In genomic region chr15:62119224-62119925, GRCh38 we compare ENCODE assay signal across 8 cellular contexts. TPM values are rescaled to one million over a fixed set of nuclear protein-coding genes. Genes with fewer than 3 reads are reported as not detected.
A peak's percentile ranks its signal among the peaks of the same experiment; 100 is the strongest.
DNase-seq lines count a peak whose midpoint lies in the region; ATAC-seq and TF ChIP-seq lines count a peak whose summit lies in the region.

No MANE protein-coding gene starts in this region.

- in situ Hi-C loops in Caki2 (cut with HindIII; ENCODE audit: low pct_unique_long_range_greater_than_20kb, low sequenced_read_pairs): no loop called here

- no peak for TF ChIP-seq CTCF in hepatocyte (IDR thresholded peaks at IDR 0.05; ENCODE audit: poor library complexity)

- no peak overlapping the region for H3K4me3 ChIP-seq in MG63
- peak overlapping the region; percentile 69 for H3K4me3 ChIP-seq in adipocyte (ENCODE audit: low read length)
- H3K4me3 ChIP-seq in hepatocyte: no peak overlapping the region

- peak overlapping the region; percentile 60 to 69 for H3K4me3 Mint-ChIP-seq in stimulated activated naive CD8-positive, alpha-beta T cell treated with anti-CD3 and anti-CD28 coated beads, Interleukin-15, amount 100 ng/mL, for 72 hours

- peak overlapping the region; percentile 96 to 99 for H3K27ac Mint-ChIP-seq in stimulated activated naive CD8-positive, alpha-beta T cell treated with anti-CD3 and anti-CD28 coated beads, Interleukin-15, amount 100 ng/mL, for 72 hours

- peak overlapping the region; percentile 40 for H3K4me2 ChIP-seq in hepatocyte

- peak overlapping the region; percentile 50 for H3K9ac ChIP-seq in adipocyte (ENCODE audit: low read length)

- H3K4me1 Mint-ChIP-seq in stimulated activated naive CD8-positive, alpha-beta T cell treated with anti-CD3 and anti-CD28 coated beads, Interleukin-15, amount 100 ng/mL, for 72 hours: peaks cover 51% of the 10 kb centered on the region

- DNase-seq in Caki2 (ENCODE audit: low read depth): peak; percentile 78
- DNase-seq in MG63: peak; percentile 52
- DNase-seq in adipocyte (ENCODE audit: low read depth): peak; percentile 94
- peak; percentile 73 for DNase-seq in hepatocyte (ENCODE audit: low spot score)
- DNase-seq in stimulated activated naive CD8-positive, alpha-beta T cell treated with anti-CD3 and anti-CD28 coated beads, Interleukin-15, amount 100 ng/mL, for 72 hours: peak; percentile 26 to 35
- DNase-seq in NCI-H187 (lab: John Stamatoyannopoulos, UW): no peak

- no peaks in the 10 kb centered on the region for H3K79me2 ChIP-seq in hepatocyte

- H3K27me3 Mint-ChIP-seq in stimulated activated naive CD8-positive, alpha-beta T cell treated with anti-CD3 and anti-CD28 coated beads, Interleukin-15, amount 100 ng/mL, for 72 hours: no peaks in the 10 kb centered on the region

- peak overlapping the region; percentile 80 for H3K27ac ChIP-seq in hepatocyte

- peaks cover 0 to 16% of the 10 kb centered on the region in 2 donors for H3K9me3 Mint-ChIP-seq in stimulated activated naive CD8-positive, alpha-beta T cell treated with anti-CD3 and anti-CD28 coated beads, Interleukin-15, amount 100 ng/mL, for 72 hours

- H2AFZ ChIP-seq in hepatocyte: no peak overlapping the region

- H3K9me3 ChIP-seq in MG63 (peaks cover 11% of the 10 kb centered on the region), adipocyte (ENCODE audit: control insufficient read depth, low read length) (no peaks in the 10 kb centered on the region), hepatocyte (ENCODE audit: low read depth) (no peaks in the 10 kb centered on the region)

- peak; percentile 97 for ATAC-seq in stimulated activated naive CD8-positive, alpha-beta T cell treated with anti-CD3 and anti-CD28 coated beads, Interleukin-15, amount 100 ng/mL, for 72 hours
- ATAC-seq in HG03175 (IDR thresholded peaks at IDR 0.05; ENCODE audit: unreplicated experiment) (no peak), GM21447 (IDR thresholded peaks at IDR 0.05; ENCODE audit: unreplicated experiment) (no peak)

- H3K27me3 ChIP-seq in MG63 (no peaks in the 10 kb centered on the region), adipocyte (replicated peaks; ENCODE audit: control insufficient read depth, insufficient read depth, low read length) (no peaks in the 10 kb centered on the region), hepatocyte (no peaks in the 10 kb centered on the region)

- H3K4me1 ChIP-seq in adipocyte (ENCODE audit: control insufficient read depth, insufficient read depth, low read length) (peaks cover 19% of the 10 kb centered on the region), hepatocyte (ENCODE audit: insufficient read depth) (peaks cover 21% of the 10 kb centered on the region)

- no peaks in the 10 kb centered on the region for H3K36me3 ChIP-seq in MG63
- H3K36me3 ChIP-seq in adipocyte (ENCODE audit: control insufficient read depth, insufficient read depth, low read length, severe bottlenecking): no peaks in the 10 kb centered on the region
- no peaks in the 10 kb centered on the region for H3K36me3 ChIP-seq in hepatocyte (replicated peaks; ENCODE audit: insufficient read depth, low read depth)

- H4K20me1 ChIP-seq in hepatocyte (ENCODE audit: insufficient read depth, poor library complexity, severe bottlenecking): no peaks in the 10 kb centered on the region

- 61% methylated on average over 7 of the region's 7 CpGs for WGBS in hepatocyte (ENCODE audit: low lambda C conversion rate, missing lambda C conversion rate)

- no peaks in the 10 kb centered on the region for H3K9me2 ChIP-seq in hepatocyte (replicated peaks; ENCODE audit: insufficient read depth)

RNA-seq across cellular contexts. Expression of gene C2CD4B, which starts 45.7 kb away (rescaled TPM):
- total RNA-seq in Caki2 (2014; rRNA removed; shearing (Covaris generic); ENCODE audit: low replicate concordance): not detected in 2 replicates
- not detected in 2 replicates for total RNA-seq in MG63 (2014; rRNA removed; shearing (Covaris generic); ENCODE audit: low replicate concordance)
- total RNA-seq in hepatocyte: 1.0 and 2.0 TPM in 2 replicates
- polyA plus RNA-seq in hepatocyte: 2.6 and 6.2 TPM in 2 replicates

RNA-seq across cellular contexts. Expression of gene C2CD4A, which starts 52.6 kb away (rescaled TPM):
- 5.5 and 5.7 TPM in 2 replicates for total RNA-seq in Caki2 (2014; rRNA removed; shearing (Covaris generic); ENCODE audit: low replicate concordance)
- total RNA-seq in MG63 (2014; rRNA removed; shearing (Covaris generic); ENCODE audit: low replicate concordance): not detected in 2 replicates
- total RNA-seq in hepatocyte: 0.12 and 0.13 TPM in 2 replicates
- polyA plus RNA-seq in hepatocyte: 0.57 and 0.60 TPM in 2 replicates

RNA-seq across cellular contexts. Expression of gene VPS13C, which starts 59.1 kb away (rescaled TPM):
- total RNA-seq in Caki2 (2014; rRNA removed; shearing (Covaris generic); ENCODE audit: low replicate concordance): 7.2 and 74.6 TPM in 2 replicates
- total RNA-seq in MG63 (2014; rRNA removed; shearing (Covaris generic); ENCODE audit: low replicate concordance): 7.9 and 13.0 TPM in 2 replicates
- 52.3 and 60.9 TPM in 2 replicates for total RNA-seq in hepatocyte
- polyA plus RNA-seq in hepatocyte: 6.7 and 8.8 TPM in 2 replicates

Comparison
In these comparisons a context has a peak if more than half of its experiments do, and no peak if none do; other contexts are left out.
1. DNase-seq: peak in Caki2 (single experiment), MG63 (single experiment), adipocyte (single experiment), hepatocyte (single experiment) and stimulated activated naive CD8-positive, alpha-beta T cell treated with anti-CD3 and anti-CD28 coated beads, Interleukin-15, amount 100 ng/mL, for 72 hours (2 of 2); none in NCI-H187 (0 of 2).